ENCODE assay signal across 8 cellular contexts in genomic region chr11:11171854-11172253, GRCh38.
DNase-seq lines count a peak whose midpoint lies in the region; ATAC-seq and TF ChIP-seq lines count a peak whose summit lies in the region.

No MANE protein-coding gene starts in this region.

- ATAC-seq in GM18519 (IDR thresholded peaks at IDR 0.05; ENCODE audit: low FRiP score, unreplicated experiment) (peak; percentile 94), GM21576 (IDR thresholded peaks at IDR 0.05; ENCODE audit: unreplicated experiment) (peak; percentile 85)

- H3K4me3 ChIP-seq in MM.1S (ENCODE audit: low read length): no peak overlapping the region
- H3K4me3 ChIP-seq in brain microvascular endothelial cell (ENCODE audit: low read depth, low read length): no peak overlapping the region

- H3K27ac ChIP-seq in MM.1S (ENCODE audit: low read length) (peak overlapping the region; percentile 41; the same call in 1 of the 2 replicates), brain microvascular endothelial cell (no peak overlapping the region)

- H3K36me3 ChIP-seq in MM.1S (replicated peaks; ENCODE audit: insufficient read depth, low read length): no peaks in the 10 kb centered on the region
- H3K36me3 ChIP-seq in brain microvascular endothelial cell (replicated peaks): no peaks in the 10 kb centered on the region

- no peak overlapping the region for H2AFZ ChIP-seq in MM.1S (ENCODE audit: low read length)

- H3K27me3 ChIP-seq in MM.1S (replicated peaks; ENCODE audit: insufficient read depth, low read length) (no peaks in the 10 kb centered on the region), brain microvascular endothelial cell (replicated peaks) (no peaks in the 10 kb centered on the region)

- H3F3A ChIP-seq in MM.1S (ENCODE audit: insufficient read depth, low read length): peaks cover 6% of the 10 kb centered on the region

- TF ChIP-seq CTCF in MM.1S (IDR thresholded peaks at IDR 0.05; ENCODE audit: low read length) (no peak), brain microvascular endothelial cell (IDR thresholded peaks at IDR 0.05; ENCODE audit: low read depth, low read length, missing control alignments) (no peak)

- H3K9me2 ChIP-seq in MM.1S (replicated peaks; ENCODE audit: insufficient read depth, low read length): no peaks in the 10 kb centered on the region

- in situ Hi-C loops in brain microvascular endothelial cell (cut with HindIII; ENCODE audit: low pct_ligation_motif_present, low sequenced_read_pairs): no loop called here

- peaks cover 55% of the 10 kb centered on the region for H3K4me1 ChIP-seq in MM.1S (ENCODE audit: low read length)

- no peak overlapping the region for H3K9ac ChIP-seq in MM.1S (ENCODE audit: low read length)

- DNase-seq in MM.1S: peak; percentile 96
- peak; percentile 97 for DNase-seq in myocyte (ENCODE audit: low read depth)
- DNase-seq in HUDEP-2 (lab: John Stamatoyannopoulos, UW; ENCODE audit: unreplicated experiment in 76 of 76): no peak
- DNase-seq in AG08396 (ENCODE audit: low spot score): no peak
- DNase-seq in NCI-H1092 (lab: John Stamatoyannopoulos, UW): no peak
- no peak for DNase-seq in brain microvascular endothelial cell

- no peaks in the 10 kb centered on the region for H3K79me2 ChIP-seq in MM.1S (ENCODE audit: low read length)

- H3K9me3 ChIP-seq in MM.1S (replicated peaks; ENCODE audit: insufficient read depth, low read length): no peaks in the 10 kb centered on the region

- peak overlapping the region; percentile 52 for H3K4me2 ChIP-seq in MM.1S (ENCODE audit: low read depth, low read length)

- H4K20me1 ChIP-seq in MM.1S (ENCODE audit: insufficient read depth, low read length): no peaks in the 10 kb centered on the region

Comparison
In these comparisons a context has a peak if more than half of its experiments do, and no peak if none do; other contexts are left out.
1. DNase-seq: peak in MM.1S (single experiment) and myocyte (single experiment); none in HUDEP-2 (0 of 76), AG08396 (single experiment), NCI-H1092 (single experiment) and brain microvascular endothelial cell (single experiment).